ENCODE assay signal across 1 cellular context in genomic region chr5:180116441-180117377, GRCh38.
TF ChIP-seq lines count a peak whose summit lies in the region.

No MANE protein-coding gene starts in this region.

TF ChIP-seq in HCT116, 20 proteins besides CTCF, POLR2A, EP300 and RAD21 (continued from another document):
- TF ChIP-seq REST (IDR thresholded peaks at IDR 0.05; ENCODE audit: low read depth): no peak
- TF ChIP-seq, protein P1, sequence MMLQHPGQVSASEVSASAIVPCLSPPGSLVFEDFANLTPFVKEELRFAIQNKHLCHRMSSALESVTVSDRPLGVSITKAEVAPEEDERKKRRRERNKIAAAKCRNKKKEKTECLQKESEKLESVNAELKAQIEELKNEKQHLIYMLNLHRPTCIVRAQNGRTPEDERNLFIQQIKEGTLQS (IDR thresholded peaks at IDR 0.05): no peak
- TF ChIP-seq JUND (IDR thresholded peaks at IDR 0.05): no peak
- TF ChIP-seq, protein P2, sequence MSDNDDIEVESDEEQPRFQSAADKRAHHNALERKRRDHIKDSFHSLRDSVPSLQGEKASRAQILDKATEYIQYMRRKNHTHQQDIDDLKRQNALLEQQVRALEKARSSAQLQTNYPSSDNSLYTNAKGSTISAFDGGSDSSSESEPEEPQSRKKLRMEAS (IDR thresholded peaks at IDR 0.05): no peak
- no peak for TF ChIP-seq FOSL1 (IDR thresholded peaks at IDR 0.05; ENCODE audit: low read depth)
- no peak for TF ChIP-seq EZH2phosphoT487 (IDR thresholded peaks at IDR 0.05; ENCODE audit: borderline replicate concordance)
- no peak for TF ChIP-seq TCF7L2 (IDR thresholded peaks at IDR 0.05; ENCODE audit: borderline replicate concordance, extremely low read depth, insufficient read depth, insufficient read length)
- no peak for TF ChIP-seq CEBPB (IDR thresholded peaks at IDR 0.05; ENCODE audit: low read depth)
- no peak for TF ChIP-seq EZH2 (IDR thresholded peaks at IDR 0.05)
- no peak for TF ChIP-seq SRF (IDR thresholded peaks at IDR 0.05; ENCODE audit: low read depth)
- no peak for TF ChIP-seq EGR1 (IDR thresholded peaks at IDR 0.05; ENCODE audit: low read depth)
- TF ChIP-seq ZFX (IDR thresholded peaks at IDR 0.05): no peak
